29 cellular contexts compared by ENCODE assay signal in the genomic region with DNA sequence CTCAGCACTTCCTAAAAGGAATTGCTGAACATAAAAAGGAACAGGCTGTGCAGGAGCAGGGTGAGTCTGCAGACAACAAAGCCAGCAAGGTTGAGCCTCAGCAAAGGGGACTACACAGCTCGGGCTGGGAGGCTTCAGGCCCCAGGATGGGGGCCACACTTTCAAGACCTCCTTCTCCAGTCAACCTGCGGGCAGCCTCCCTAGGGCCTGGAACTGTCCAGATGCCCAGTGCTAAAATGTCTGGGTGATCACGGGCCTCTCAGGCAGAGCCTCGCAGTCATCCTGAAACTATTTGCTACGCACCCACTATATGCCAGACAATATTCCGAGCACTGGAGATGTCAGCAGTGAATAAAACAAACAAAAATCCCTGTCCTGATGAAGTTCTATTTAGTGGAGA. TPM values are rescaled to one million over a fixed set of nuclear protein-coding genes. Genes with fewer than 3 reads are reported as not detected.
DNase-seq lines count a peak whose midpoint lies in the region; ATAC-seq, FAIRE-seq and TF ChIP-seq lines count a peak whose summit lies in the region.
"Had no signal": no experiment of that assay in that cellular context is flagged by ENCODE, and none has a peak within 500 bp of the region (broad histone marks: within the 10 kb centered on the region; RNA-seq: fewer than 3 reads in every experiment).

No MANE protein-coding gene starts in this region.

- no peak overlapping the region for H3K4me2 ChIP-seq in A549

- no peak overlapping the region for H3K4me3 ChIP-seq in A549
- H3K4me3 ChIP-seq in GM12865 (ENCODE audit: low read depth, low read length), result no peak overlapping the region
- H3K4me3 ChIP-seq: adrenal gland, SJCRH30 had no signal

- H3K9me3 Mint-ChIP-seq in glutamatergic neuron (ENCODE audit: unreplicated experiment), result peaks cover 11% of the 10 kb centered on the region
- H3K9me3 Mint-ChIP-seq: T-helper 1 cell treated with Interleukin-12 subunit alpha and Interleukin-12 subunit beta and Interleukin-4 antibody, amounts not matched to agents 30 μg/mL and 1 μg/mL, for 36 hours had no signal

- no peaks in the 10 kb centered on the region for H3K36me3 Mint-ChIP-seq in glutamatergic neuron (ENCODE audit: unreplicated experiment)
- H3K36me3 Mint-ChIP-seq: CD4-positive, CD25-positive, alpha-beta regulatory T cell had no signal

- peak overlapping the region; percentile 97 for H3K27ac Mint-ChIP-seq in glutamatergic neuron (ENCODE audit: unreplicated experiment)
- H3K27ac Mint-ChIP-seq: T-helper 1 cell treated with Interleukin-12 subunit alpha and Interleukin-12 subunit beta and Interleukin-4 antibody, amounts not matched to agents 30 μg/mL and 1 μg/mL, for 36 hours had no signal

- H3K4me1 Mint-ChIP-seq in glutamatergic neuron (ENCODE audit: low read depth, unreplicated experiment), result peaks cover 41% of the 10 kb centered on the region

- no peak for TF ChIP-seq POLR2A in A549 (IDR thresholded peaks at IDR 0.05; ENCODE audit: low read length)

- no peak for TF ChIP-seq RAD21 in A549 (conservative IDR thresholded peaks at IDR 0.05 in 1 of 2, IDR thresholded peaks at IDR 0.05 in 1 of 2)

- peaks cover 22% of the 10 kb centered on the region for H3K4me1 ChIP-seq in A549
- H3K4me1 ChIP-seq: foreskin keratinocyte, SJCRH30 had no signal

- ATAC-seq in A549 (peak in 1 of 2 experiments; percentile 17; a peak in 1 of 6 replicates), GM19463 (IDR thresholded peaks at IDR 0.05; ENCODE audit: unreplicated experiment) (no peak)
- ATAC-seq: foreskin keratinocyte, PC-3 had no signal

- 63% methylated on average over 6 of the region's 6 CpGs for WGBS in A549 (ENCODE audit: missing lambda C conversion rate)

- no peaks in the 10 kb centered on the region for H3K9me3 ChIP-seq in A549
- H3K9me3 ChIP-seq: adrenal gland, SJCRH30 had no signal

- CTCF ChIA-PET in A549 (lab: Yijun Ruan, JAX), result interaction anchor here (1.5 kb wide), 1 partner anchor 81 kb away, joined by 4 read pairs; no protein-coding TSS in a partner anchor

- DNase-seq in A549 (ENCODE audit: low read depth in 1 of 2, low spot score in 1 of 2) (no peak), GM12865 (ENCODE audit: low read depth) (peak; percentile 10), RKO (ENCODE audit: low spot score) (peak; percentile 44), glutamatergic neuron (no peak), dermis blood vessel endothelial cell (no peak), T-helper 2 cell (no peak), H4 (ENCODE audit: low spot score) (no peak)
- DNase-seq: activated CD4-positive, alpha-beta T cell treated with anti-CD3 and anti-CD28 coated beads, Interleukin-2, amount 50 U/mL, for 4 hours; activated CD8-positive, alpha-beta memory T cell treated with anti-CD3 and anti-CD28 coated beads, Interleukin-2, amount 50 U/mL, for 48 hours; activated gamma-delta T cell; adrenal gland; CD4-positive, CD25-positive, alpha-beta regulatory T cell; erythroblast; foreskin keratinocyte; hypothalamus; kidney glomerular epithelial cell; mesenchymal stem cell; NCI-H748 treated with DMSO at 0.1 percent for 48 hours; PC-3; retina; SJCRH30 had no signal

- no peak for TF ChIP-seq CTCF in A549 (IDR thresholded peaks at IDR 0.05)
- TF ChIP-seq CTCF in GM12865 (IDR thresholded peaks at IDR 0.05; ENCODE audit: insufficient read depth, low read depth, low read length, missing control alignments), result no peak
- no peak for TF ChIP-seq CTCF in glutamatergic neuron (IDR thresholded peaks at IDR 0.05; ENCODE audit: partially characterized antibody, unreplicated experiment)

- peaks cover 16% of the 10 kb centered on the region for H3K27me3 Mint-ChIP-seq in glutamatergic neuron (ENCODE audit: unreplicated experiment)

- H3K27ac ChIP-seq in A549, result no peak overlapping the region
- H3K27ac ChIP-seq: adrenal gland, foreskin keratinocyte, SJCRH30, VCaP had no signal

- POLR2A ChIA-PET in A549 (lab: Yijun Ruan, JAX), result no interaction called here

- TF ChIP-seq EP300 in A549 (IDR thresholded peaks at IDR 0.05), result no peak

- no peak for FAIRE-seq in A549 (lab: Jason Lieb, UNC)
- FAIRE-seq: urothelium cell line had no signal

- peak overlapping the region; percentile 73 for H3K4me3 Mint-ChIP-seq in glutamatergic neuron (ENCODE audit: unreplicated experiment)
- H3K4me3 Mint-ChIP-seq: CD4-positive, CD25-positive, alpha-beta regulatory T cell; T-helper 1 cell treated with Interleukin-12 subunit alpha and Interleukin-12 subunit beta and Interleukin-4 antibody, amounts not matched to agents 30 μg/mL and 1 μg/mL, for 36 hours had no signal

TF ChIP-seq in A549, 52 proteins besides CTCF, POLR2A, EP300 and RAD21:
- TF ChIP-seq, protein P1, sequence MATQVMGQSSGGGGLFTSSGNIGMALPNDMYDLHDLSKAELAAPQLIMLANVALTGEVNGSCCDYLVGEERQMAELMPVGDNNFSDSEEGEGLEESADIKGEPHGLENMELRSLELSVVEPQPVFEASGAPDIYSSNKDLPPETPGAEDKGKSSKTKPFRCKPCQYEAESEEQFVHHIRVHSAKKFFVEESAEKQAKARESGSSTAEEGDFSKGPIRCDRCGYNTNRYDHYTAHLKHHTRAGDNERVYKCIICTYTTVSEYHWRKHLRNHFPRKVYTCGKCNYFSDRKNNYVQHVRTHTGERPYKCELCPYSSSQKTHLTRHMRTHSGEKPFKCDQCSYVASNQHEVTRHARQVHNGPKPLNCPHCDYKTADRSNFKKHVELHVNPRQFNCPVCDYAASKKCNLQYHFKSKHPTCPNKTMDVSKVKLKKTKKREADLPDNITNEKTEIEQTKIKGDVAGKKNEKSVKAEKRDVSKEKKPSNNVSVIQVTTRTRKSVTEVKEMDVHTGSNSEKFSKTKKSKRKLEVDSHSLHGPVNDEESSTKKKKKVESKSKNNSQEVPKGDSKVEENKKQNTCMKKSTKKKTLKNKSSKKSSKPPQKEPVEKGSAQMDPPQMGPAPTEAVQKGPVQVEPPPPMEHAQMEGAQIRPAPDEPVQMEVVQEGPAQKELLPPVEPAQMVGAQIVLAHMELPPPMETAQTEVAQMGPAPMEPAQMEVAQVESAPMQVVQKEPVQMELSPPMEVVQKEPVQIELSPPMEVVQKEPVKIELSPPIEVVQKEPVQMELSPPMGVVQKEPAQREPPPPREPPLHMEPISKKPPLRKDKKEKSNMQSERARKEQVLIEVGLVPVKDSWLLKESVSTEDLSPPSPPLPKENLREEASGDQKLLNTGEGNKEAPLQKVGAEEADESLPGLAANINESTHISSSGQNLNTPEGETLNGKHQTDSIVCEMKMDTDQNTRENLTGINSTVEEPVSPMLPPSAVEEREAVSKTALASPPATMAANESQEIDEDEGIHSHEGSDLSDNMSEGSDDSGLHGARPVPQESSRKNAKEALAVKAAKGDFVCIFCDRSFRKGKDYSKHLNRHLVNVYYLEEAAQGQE (IDR thresholded peaks at IDR 0.05), result peak; percentile 51
- no peak for TF ChIP-seq ZSCAN20 (CRISPR knock-in tag; IDR thresholded peaks at IDR 0.05)

RNA-seq across cellular contexts. Expression of a gene that starts 3.9 kb away (rescaled TPM):
- 0.04 and 0.06 TPM in 2 replicates for polyA plus RNA-seq in A549 (2011; rRNA removed)
- polyA plus RNA-seq in A549 (2012; cell fraction: cytosol; rRNA removed), result 0.08 and 0.09 TPM in 2 replicates
- 0.06 and 0.10 TPM in 2 replicates for polyA plus RNA-seq in A549 (2012; cell fraction: nucleus; rRNA removed)
- polyA plus RNA-seq in A549 (2017; fragmentation: RNase III; extraction: RNeasy Plus Mini Kit Qiagen cat#74134 plus additional on column Dnase treatment), result 0.21 to 0.29 TPM (median 0.23 TPM) in 3 replicates
- 0.05 TPM in 1 of 2 replicates, not detected in the other for polyA minus RNA-seq in A549 (2011; rRNA and poly(A)+ RNA removed)
- 27.1 TPM for total RNA-seq in glutamatergic neuron (ENCODE audit: unreplicated experiment)
- under 0.01 and 0.56 TPM in 2 replicates for total RNA-seq in dermis blood vessel endothelial cell
- total RNA-seq in H4 (2014; rRNA removed; shearing (Covaris generic)), result not detected in 2 replicates
- total RNA-seq: PC-3, SJCRH30 had no signal

RNA-seq across cellular contexts. Expression of a gene that starts 37.7 kb away (rescaled TPM):
- polyA plus RNA-seq in A549 (2011; rRNA removed) (not detected in 2 replicates), A549 (2017; fragmentation: RNase III; extraction: RNeasy Plus Mini Kit Qiagen cat#74134 plus additional on column Dnase treatment) (not detected in 3 replicates)
- polyA plus RNA-seq in A549 (2012; cell fraction: cytosol; rRNA removed), result not detected in 2 replicates
- polyA plus RNA-seq in A549 (2012; cell fraction: nucleus; rRNA removed), result not detected in 2 replicates
- polyA minus RNA-seq in A549 (2011; rRNA and poly(A)+ RNA removed), result not detected in 2 replicates
- total RNA-seq in glutamatergic neuron (ENCODE audit: unreplicated experiment) (not detected), dermis blood vessel endothelial cell (not detected in 2 replicates)
- total RNA-seq in H4 (2014; rRNA removed; shearing (Covaris generic)), result 0.08 TPM in 1 of 2 replicates, not detected in the other
- total RNA-seq: adrenal gland; cardiac septum; CD4-positive, CD25-positive, alpha-beta regulatory T cell; dermis microvascular lymphatic vessel endothelial cell; foreskin keratinocyte; omental fat pad; PC-3; SJCRH30; subcutaneous adipose tissue had no signal
- polyA plus RNA-seq: adrenal gland; CD4-positive, CD25-positive, alpha-beta regulatory T cell; foreskin keratinocyte had no signal

Comparison
In these comparisons a context has a peak if more than half of its experiments do, and no peak if none do; other contexts are left out.
1. DNase-seq: peak in GM12865 (single experiment) and RKO (single experiment); none in A549 (0 of 2), glutamatergic neuron (single experiment), dermis blood vessel endothelial cell (single experiment), T-helper 2 cell (0 of 5) and H4 (single experiment).
2. RNA of a gene that starts 3.9 kb away (total RNA-seq): 27.1 TPM in glutamatergic neuron (single experiment); under 0.01 to 0.56 TPM in dermis blood vessel endothelial cell and not detected in H4; every median in the first group is over 10 times any median in the second.